Comparison of ENCODE assay signal across 12 cellular contexts in genomic region chr7:92785923-92786322, GRCh38. TPM values are rescaled to one million over a fixed set of nuclear protein-coding genes. Genes with fewer than 3 reads are reported as not detected.
DNase-seq lines count a peak whose midpoint lies in the region; ATAC-seq and TF ChIP-seq lines count a peak whose summit lies in the region.
"Had no signal": no experiment of that assay in that cellular context is flagged by ENCODE, and none has a peak within 500 bp of the region (broad histone marks: within the 10 kb centered on the region; RNA-seq: fewer than 3 reads in every experiment).

No MANE protein-coding gene starts in this region.

- no peak overlapping the region for H2BK12ac ChIP-seq in trophoblast cell (ENCODE audit: low read length)

- H3K9ac ChIP-seq in fibroblast of lung (ENCODE audit: insufficient read depth, low read length) (no peak overlapping the region), trophoblast cell (ENCODE audit: low read length) (no peak overlapping the region)

- peaks cover 7% of the 10 kb centered on the region for H3K79me1 ChIP-seq in trophoblast cell (ENCODE audit: low read length)

- WGBS in trophoblast cell (ENCODE audit: extremely low coverage, insufficient coverage, insufficient read length): no CpG with 5 or more reads among the region's 3 CpGs

- no peaks in the 10 kb centered on the region for H3K27me3 ChIP-seq in GM23338 (ENCODE audit: insufficient read depth)
- no peaks in the 10 kb centered on the region for H3K27me3 ChIP-seq in fibroblast of lung (ENCODE audit: control insufficient read depth, insufficient read depth, low read length)
- no peaks in the 10 kb centered on the region for H3K27me3 ChIP-seq in trophoblast cell (ENCODE audit: insufficient read depth, low read length)

- H4K20me1 ChIP-seq in GM23338 (replicated peaks; ENCODE audit: insufficient read depth) (no peaks in the 10 kb centered on the region), fibroblast of lung (ENCODE audit: control insufficient read depth, extremely low read depth, insufficient read depth, low read length) (no peaks in the 10 kb centered on the region)

- H3K4ac ChIP-seq in trophoblast cell (ENCODE audit: low read depth, low read length): no peak overlapping the region

- H3K9me3 ChIP-seq in fibroblast of lung (ENCODE audit: control insufficient read depth, insufficient read depth, low read depth, low read length) (no peaks in the 10 kb centered on the region), trophoblast cell (ENCODE audit: insufficient read depth, low read depth, low read length) (no peaks in the 10 kb centered on the region)

- H3K18ac ChIP-seq in trophoblast cell (ENCODE audit: low read length): no peak overlapping the region

- DNase-seq in GM23338 (ENCODE audit: low spot score) (no peak), SK-N-DZ (ENCODE audit: low spot score) (peak; percentile 82), fibroblast of lung (ENCODE audit: low read depth in 2 of 2) (peak; percentile 80 to 84), trophoblast cell (no peak), middle frontal gyrus (ENCODE audit: extremely low spot score, low spot score) (no peak), NK-92 (lab: John Stamatoyannopoulos, UW; ENCODE audit: unreplicated experiment) (no peak)
- DNase-seq: activated T-cell treated with anti-CD3 and anti-CD28 coated beads for 4 hours; NCI-H2029 treated with DMSO at 0.1 percent for 48 hours; stimulated activated naive B cell treated with anti-CD40 and anti-IgM and Interleukin-4, amounts not matched to agents 10 μg/mL and 1 μg/mL and 100 μg/mL, for 72 hours had no signal

- H3K9me3 Mint-ChIP-seq in GM23338: peaks cover 14% of the 10 kb centered on the region; the same call in 2 of the 3 replicates

- H3K4me1 Mint-ChIP-seq in GM23338: peaks cover 37% of the 10 kb centered on the region

- H4K91ac ChIP-seq in trophoblast cell (ENCODE audit: low read depth, low read length): no peak overlapping the region

- peaks cover 1% of the 10 kb centered on the region for H3K27me3 Mint-ChIP-seq in GM23338 (ENCODE audit: insufficient read depth, low read depth, poor library complexity)
- H3K27me3 Mint-ChIP-seq: dendritic cell treated with granulocyte-macrophage colony-stimulating factor and Interleukin-4, amounts not matched to agents 40 ng/mL and 50 ng/mL, for 4 days; stimulated activated naive B cell treated with anti-CD40 and anti-IgM and Interleukin-4, amounts not matched to agents 10 μg/mL and 1 μg/mL and 100 μg/mL, for 72 hours had no signal

- H3K4me3 ChIP-seq in GM23338: no peak overlapping the region
- no peak overlapping the region for H3K4me3 ChIP-seq in fibroblast of lung (replicated peaks in 1 of 4; ENCODE audit: control extremely low read depth in 1 of 4, insufficient read depth in 1 of 4, low read depth in 3 of 4, low read length in 4 of 4)
- H3K4me3 ChIP-seq in trophoblast cell (ENCODE audit: low read depth, low read length): no peak overlapping the region

- H3K9me2 ChIP-seq in GM23338 (ENCODE audit: insufficient read depth): no peaks in the 10 kb centered on the region; the same call in none of the 2 replicates

- no peak overlapping the region for H3K4me3 Mint-ChIP-seq in GM23338
- H3K4me3 Mint-ChIP-seq: dendritic cell treated with granulocyte-macrophage colony-stimulating factor and Interleukin-4, amounts not matched to agents 40 ng/mL and 50 ng/mL, for 4 days; stimulated activated naive B cell treated with anti-CD40 and anti-IgM and Interleukin-4, amounts not matched to agents 10 μg/mL and 1 μg/mL and 100 μg/mL, for 72 hours had no signal

- H4K8ac ChIP-seq in trophoblast cell (ENCODE audit: low read depth, low read length): no peak overlapping the region

- H2BK5ac ChIP-seq in trophoblast cell (ENCODE audit: low read depth, low read length, poor library complexity): no peak overlapping the region

- TF ChIP-seq CTCF in GM23338 (conservative IDR thresholded peaks at IDR 0.05; ENCODE audit: low read depth in 2 of 2): no peak
- no peak for TF ChIP-seq CTCF in fibroblast of lung (conservative IDR thresholded peaks at IDR 0.05 in 1 of 2, IDR thresholded peaks at IDR 0.05 in 1 of 2; ENCODE audit: low read depth in 1 of 2, low read length in 2 of 2)

- H3K79me2 ChIP-seq in GM23338 (replicated peaks; ENCODE audit: insufficient read depth) (peaks cover 11% of the 10 kb centered on the region; the same call in 1 of the 2 replicates), fibroblast of lung (ENCODE audit: control insufficient read depth, insufficient read depth, low read length) (peaks cover 66% of the 10 kb centered on the region), trophoblast cell (ENCODE audit: control insufficient read depth, insufficient read depth, low read length, poor library complexity) (peaks cover 2% of the 10 kb centered on the region)

- peak overlapping the region; percentile 60 for H3K27ac Mint-ChIP-seq in GM23338
- H3K27ac Mint-ChIP-seq: dendritic cell treated with granulocyte-macrophage colony-stimulating factor and Interleukin-4, amounts not matched to agents 40 ng/mL and 50 ng/mL, for 4 days; stimulated activated naive B cell treated with anti-CD40 and anti-IgM and Interleukin-4, amounts not matched to agents 10 μg/mL and 1 μg/mL and 100 μg/mL, for 72 hours had no signal

- H2BK120ac ChIP-seq in trophoblast cell (ENCODE audit: insufficient read depth, low read length, poor library complexity): no peak overlapping the region

- H3K27ac ChIP-seq in GM23338 (ENCODE audit: low read depth) (peak overlapping the region; percentile 65), fibroblast of lung (ENCODE audit: insufficient read depth, low read length) (no peak overlapping the region), trophoblast cell (ENCODE audit: low read depth, low read length) (peak overlapping the region; percentile 77)

- ATAC-seq in GM23338 (no peak), HG02840 (IDR thresholded peaks at IDR 0.05; ENCODE audit: low FRiP score, unreplicated experiment) (no peak), GM21723 (IDR thresholded peaks at IDR 0.05; ENCODE audit: unreplicated experiment) (no peak)
- ATAC-seq: stimulated activated naive B cell treated with anti-CD40 and anti-IgM and Interleukin-4, amounts not matched to agents 10 μg/mL and 1 μg/mL and 100 μg/mL, for 72 hours had no signal

- no peak overlapping the region for H3K14ac ChIP-seq in trophoblast cell (ENCODE audit: low read length)

- H4K12ac ChIP-seq in trophoblast cell (ENCODE audit: low read depth, low read length): no peak overlapping the region

- H3K4me2 ChIP-seq in GM23338: no peak overlapping the region
- H3K4me2 ChIP-seq in fibroblast of lung (ENCODE audit: extremely low read depth, insufficient read depth, low read length): peak overlapping the region; percentile 13
- H3K4me2 ChIP-seq in trophoblast cell (ENCODE audit: low read length): no peak overlapping the region

- H3K36me3 ChIP-seq in GM23338 (ENCODE audit: insufficient read depth) (0 out of 2 replicates have a peak, but pooled peaks cover 3% of the 10 kb centered on the region), fibroblast of lung (ENCODE audit: control insufficient read depth, insufficient read depth, low read length) (no peaks in the 10 kb centered on the region), trophoblast cell (ENCODE audit: control insufficient read depth in 1 of 2, insufficient read depth in 2 of 2, low read length in 2 of 2) (peaks cover 0 to 2% of the 10 kb centered on the region in 2 experiments)

- H3F3A ChIP-seq in GM23338 (replicated peaks; ENCODE audit: low read depth): no peaks in the 10 kb centered on the region

- H2AK5ac ChIP-seq in trophoblast cell (ENCODE audit: low read length): no peak overlapping the region

- H3K23ac ChIP-seq in trophoblast cell (ENCODE audit: low read length): no peak overlapping the region

- no peak overlapping the region for H2AFZ ChIP-seq in GM23338
- no peak overlapping the region for H2AFZ ChIP-seq in fibroblast of lung (ENCODE audit: low read length)
- H2AFZ ChIP-seq in trophoblast cell (ENCODE audit: insufficient read depth, low read length, poor library complexity): no peak overlapping the region

- H3K4me1 ChIP-seq in GM23338 (ENCODE audit: insufficient read depth): peaks cover 33% of the 10 kb centered on the region
- H3K4me1 ChIP-seq in fibroblast of lung (ENCODE audit: control insufficient read depth, extremely low read depth, insufficient read depth, low read length): peaks cover 10% of the 10 kb centered on the region
- peaks cover 0 to 2% of the 10 kb centered on the region in 2 experiments for H3K4me1 ChIP-seq in trophoblast cell (ENCODE audit: control insufficient read depth in 1 of 2, insufficient read depth in 2 of 2, low read length in 2 of 2)

- peaks cover 16% of the 10 kb centered on the region for H3K36me3 Mint-ChIP-seq in GM23338 (ENCODE audit: low read depth)

TF ChIP-seq in GM23338, 12 proteins besides CTCF, POLR2A, EP300 and RAD21 (continues in another document):
- no peak for TF ChIP-seq NANOG (IDR thresholded peaks at IDR 0.05; ENCODE audit: borderline replicate concordance)
- TF ChIP-seq EZH2 (IDR thresholded peaks at IDR 0.05; ENCODE audit: low read depth, unreplicated experiment): no peak
- TF ChIP-seq ZNF331 (CRISPR knock-in tag; IDR thresholded peaks at IDR 0.05; ENCODE audit: low read depth): no peak
- no peak for TF ChIP-seq JUNB (IDR thresholded peaks at IDR 0.05; ENCODE audit: unreplicated experiment)
- TF ChIP-seq CREB1 (CRISPR knock-in tag; IDR thresholded peaks at IDR 0.05; ENCODE audit: low read depth): no peak
- TF ChIP-seq POLR2AphosphoS5 (IDR thresholded peaks at IDR 0.05; ENCODE audit: low read depth): no peak
- TF ChIP-seq ZNF114 (CRISPR knock-in tag; IDR thresholded peaks at IDR 0.05): no peak
- TF ChIP-seq EZH2phosphoT487 (IDR thresholded peaks at IDR 0.05; ENCODE audit: unreplicated experiment): no peak
- TF ChIP-seq ETS1 (IDR thresholded peaks at IDR 0.05): no peak
- TF ChIP-seq STAT1 (IDR thresholded peaks at IDR 0.05; ENCODE audit: unreplicated experiment): no peak

RNA-seq across cellular contexts. Expression of gene CDK6, which starts 50.5 kb away (rescaled TPM):
- 18.4 and 23.7 TPM in 2 replicates for total RNA-seq in GM23338 (2014; rRNA removed; shearing (Covaris generic))
- polyA plus RNA-seq in GM23338 (2016; fragmentation: Nextera tagmentation; extraction: Ambion mirVana) (7.1 and 7.4 TPM in 2 replicates), fibroblast of lung (13.4 and 19.2 TPM in 2 replicates)
- polyA plus RNA-seq in SK-N-DZ (2014; cell fraction: cytosol; rRNA removed): 106 and 115 TPM in 2 replicates
- polyA plus RNA-seq in SK-N-DZ (2014; cell fraction: nucleus; rRNA removed): 61.6 and 71.8 TPM in 2 replicates
- total RNA-seq in fibroblast of lung: 9.8 and 17.8 TPM in 2 replicates
- 6.2 and 10.6 TPM in 2 replicates for polyA plus RNA-seq in fibroblast of lung (2012)
- 17.8 and 53.6 TPM in 2 replicates for polyA minus RNA-seq in fibroblast of lung (ENCODE audit: low replicate concordance)
- 29.5 and 33.6 TPM in 2 replicates for polyA plus RNA-seq in trophoblast cell (2013)

Comparison
In these comparisons a context has a peak if more than half of its experiments do, and no peak if none do; other contexts are left out.
1. DNase-seq: peak in SK-N-DZ (single experiment) and fibroblast of lung (2 of 2); none in GM23338 (single experiment), trophoblast cell (0 of 2), middle frontal gyrus (single experiment) and NK-92 (single experiment).